8 cellular contexts compared by ENCODE assay signal in the genomic region with DNA sequence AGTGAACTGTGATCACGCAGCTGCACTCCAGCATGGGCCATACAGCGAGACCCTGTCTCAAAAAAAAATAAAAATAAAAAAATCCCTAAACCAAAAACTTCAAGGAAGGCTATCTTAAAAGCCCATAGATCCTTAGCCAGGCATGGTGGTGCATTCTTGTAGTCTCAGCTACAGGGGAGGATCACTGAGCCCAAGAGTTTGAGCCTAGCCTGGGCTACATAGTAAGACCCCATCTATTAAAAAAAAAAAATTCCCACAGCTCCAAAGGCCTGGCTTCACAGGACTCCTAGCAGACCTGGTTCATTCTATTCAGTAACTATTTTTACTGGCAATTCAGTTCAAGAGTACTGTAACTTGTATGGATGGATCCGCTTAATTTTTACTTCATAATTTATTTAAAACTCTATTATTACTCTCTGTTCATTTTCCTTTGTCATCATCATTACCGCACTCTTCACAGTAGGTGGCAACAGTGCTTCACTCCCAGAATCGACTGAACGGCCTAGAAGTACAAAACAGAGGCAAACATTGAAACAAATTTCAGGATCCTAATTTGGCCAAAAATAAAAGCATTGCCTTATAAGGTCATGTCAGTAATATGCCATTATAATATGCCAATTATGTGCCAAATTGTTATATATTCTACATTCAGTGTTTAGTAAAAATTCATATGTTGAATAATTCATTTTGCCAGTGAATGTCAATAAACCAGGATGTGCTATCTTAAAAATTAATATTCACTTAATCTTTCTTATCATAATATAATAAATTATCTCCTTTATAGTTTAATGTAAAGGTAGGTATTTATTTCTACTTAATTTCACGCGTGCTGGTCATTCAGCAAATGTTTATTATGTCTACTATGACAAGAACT. TPM values are rescaled to one million over a fixed set of nuclear protein-coding genes. Genes with fewer than 3 reads are reported as not detected.
DNase-seq lines count a peak whose midpoint lies in the region; ATAC-seq, FAIRE-seq and TF ChIP-seq lines count a peak whose summit lies in the region.

No MANE protein-coding gene starts in this region.

- no peak overlapping the region for H3K27ac ChIP-seq in Peyer's patch

- ATAC-seq in HG03025 (IDR thresholded peaks at IDR 0.05; ENCODE audit: low FRiP score, unreplicated experiment) = no peak

- DNase-seq in DMS153 (lab: John Stamatoyannopoulos, UW) (peak; percentile 46), GM19239 (ENCODE audit: insufficient read length, low spot score) (peak; percentile 16), HUDEP-2 (lab: John Stamatoyannopoulos, UW; ENCODE audit: unreplicated experiment in 76 of 76) (peak in 43 of 76 experiments; percentile 1 to 54 (median 28)), Peyer's patch (peak in 1 of 3 donors; percentile 58), middle frontal gyrus (ENCODE audit: extremely low spot score, low spot score) (peak; percentile 58)
- no peak for DNase-seq in effector CD4-positive, alpha-beta T cell

- H3K4me1 ChIP-seq in Peyer's patch = no peaks in the 10 kb centered on the region

- H3K36me3 ChIP-seq in Peyer's patch = no peaks in the 10 kb centered on the region

- H3K27me3 ChIP-seq in Peyer's patch = no peaks in the 10 kb centered on the region

- FAIRE-seq in GM19239 (lab: Jason Lieb, UNC) (peak; percentile 65), endometrium (lab: Jason Lieb, UNC) (peak; percentile 95)

- TF ChIP-seq CTCF in Peyer's patch (IDR thresholded peaks at IDR 0.05) = peak in 4 of 6 experiments; percentile 54 to 87 (median 85)

- no peak overlapping the region for H3K4me3 ChIP-seq in Peyer's patch

- no peaks in the 10 kb centered on the region for H3K9me3 ChIP-seq in Peyer's patch

- TF ChIP-seq POLR2A in Peyer's patch (IDR thresholded peaks at IDR 0.05) = no peak

RNA-seq across cellular contexts. Expression of a gene that starts 14.3 kb away (rescaled TPM):
- total RNA-seq in Peyer's patch = 10 to 100 TPM; 29.7 to 46.2 (median 36.8) TPM
